In genomic region chr11:104946907-104947306, GRCh38 we compare ENCODE assay signal across 9 cellular contexts. TPM values are rescaled to one million over a fixed set of nuclear protein-coding genes. Genes with fewer than 3 reads are reported as not detected.
DNase-seq lines count a peak whose midpoint lies in the region; ATAC-seq and TF ChIP-seq lines count a peak whose summit lies in the region.
"Had no signal": no experiment of that assay in that cellular context is flagged by ENCODE, and none has a peak within 500 bp of the region (broad histone marks: within the 10 kb centered on the region; RNA-seq: fewer than 3 reads in every experiment).

No MANE protein-coding gene starts in this region.

- no CpG with 5 or more reads among the region's 2 CpGs for WGBS in H9 (ENCODE audit: extremely low coverage, insufficient read length, low lambda C conversion rate)
- WGBS in right cardiac atrium = 11% methylated on average over 2 of the region's 2 CpGs

- H3K27ac Mint-ChIP-seq in H9 = no peak overlapping the region

- no peak overlapping the region for H2BK120ac ChIP-seq in H9 (ENCODE audit: low read depth, low read length, poor library complexity, severe bottlenecking)

- H3K4me1 Mint-ChIP-seq in H9 = no peaks in the 10 kb centered on the region

- no peak overlapping the region for H3K4me2 ChIP-seq in H9 (ENCODE audit: insufficient read depth, insufficient read length, low read length)

- H2AFZ ChIP-seq in H9 (ENCODE audit: low read length) = no peak overlapping the region

- no peak overlapping the region for H3K4ac ChIP-seq in H9 (ENCODE audit: low read depth, low read length)

- DNase-seq in AG10803 (ENCODE audit: low read depth) = peak; percentile 59
- DNase-seq in GF-D8 (lab: John Stamatoyannopoulos, UW) = peak; percentile 69
- DNase-seq in H9 = no peak
- DNase-seq in Kasumi-1 (lab: John Stamatoyannopoulos, UW) = peak; percentile 71 to 73
- no peak for DNase-seq in right cardiac atrium
- no peak for DNase-seq in thoracic aorta (ENCODE audit: low spot score)
- no peak for DNase-seq in activated effector memory CD4-positive, alpha-beta T cell treated with anti-CD3 and anti-CD28 coated beads, Interleukin-2, amount 50 U/mL, for 16 hours

- H2BK20ac ChIP-seq in H9 (ENCODE audit: low read depth, low read length, poor library complexity, severe bottlenecking) = no peak overlapping the region

- H3K9me3 ChIP-seq in H9 (ENCODE audit: control insufficient read depth, low read depth, low read length) (no peaks in the 10 kb centered on the region), right cardiac atrium (ENCODE audit: control insufficient read depth, low read length) (no peaks in the 10 kb centered on the region), thoracic aorta (no peaks in the 10 kb centered on the region)

- no peak overlapping the region for H4K8ac ChIP-seq in H9 (replicated peaks; ENCODE audit: insufficient read length, low read depth, low read length)

- no peak overlapping the region for H3K56ac ChIP-seq in H9 (ENCODE audit: insufficient read length, low read depth, low read length)

- H3K9ac ChIP-seq in H9 (ENCODE audit: extremely low read depth, insufficient read length, low read length) = no peak overlapping the region

- no peak overlapping the region for H4K5ac ChIP-seq in H9 (ENCODE audit: insufficient read length, low read depth, low read length)

- no peaks in the 10 kb centered on the region for H3K27me3 ChIP-seq in H9 (ENCODE audit: insufficient read depth, low read length)
- no peaks in the 10 kb centered on the region for H3K27me3 ChIP-seq in right cardiac atrium (ENCODE audit: control insufficient read depth, insufficient read depth)
- H3K27me3 ChIP-seq in thoracic aorta (replicated peaks; ENCODE audit: insufficient read depth) = no peaks in the 10 kb centered on the region

- intact Hi-C loops in right cardiac atrium (cut with DNase I) = no loop called here

- no peaks in the 10 kb centered on the region; a peak in 1 of 5 replicates for H3K9me3 Mint-ChIP-seq in H9

- H3K27me3 Mint-ChIP-seq in H9 (ENCODE audit: low read depth) = no peaks in the 10 kb centered on the region

- no peaks in the 10 kb centered on the region for H3K79me1 ChIP-seq in H9 (ENCODE audit: insufficient read depth, low read depth, low read length, poor library complexity, severe bottlenecking)

- H3K4me3 ChIP-seq in AG10803 (ENCODE audit: low read length) (no peak overlapping the region), right cardiac atrium (ENCODE audit: low read length) (no peak overlapping the region), thoracic aorta (no peak overlapping the region)

- H3K4me1 ChIP-seq in H9 (ENCODE audit: insufficient read depth, low read length) = no peaks in the 10 kb centered on the region
- no peaks in the 10 kb centered on the region for H3K4me1 ChIP-seq in right cardiac atrium (ENCODE audit: control insufficient read depth, insufficient read depth, low read length)
- no peaks in the 10 kb centered on the region for H3K4me1 ChIP-seq in thoracic aorta (ENCODE audit: control insufficient read depth in 1 of 2, low read depth in 2 of 2)

- no peak overlapping the region for H2BK15ac ChIP-seq in H9 (ENCODE audit: low read depth, low read length)

- no peaks in the 10 kb centered on the region for H3K23me2 ChIP-seq in H9 (ENCODE audit: insufficient read length, low read depth, low read length, poor library complexity, severe bottlenecking)

- H3T11ph ChIP-seq in H9 (ENCODE audit: low read length) = no peak overlapping the region

- ATAC-seq in right cardiac atrium (peak; percentile 33 to 63), thoracic aorta (ENCODE audit: insufficient number of reproducible peaks, low FRiP score, low read depth) (no peak)

- no peak overlapping the region for H3K23ac ChIP-seq in H9 (ENCODE audit: insufficient read length, low read depth, low read length)

- H4K91ac ChIP-seq in H9 (ENCODE audit: insufficient read length, low read depth, low read length) = no peak overlapping the region

- H3K18ac ChIP-seq in H9 (ENCODE audit: insufficient read length, low read depth, low read length) = no peak overlapping the region

- peaks cover 25% of the 10 kb centered on the region for H3K36me3 ChIP-seq in thoracic aorta

- no peak overlapping the region for H2AK5ac ChIP-seq in H9 (ENCODE audit: insufficient read length, low read length)

- H4K20me1 ChIP-seq in H9 (ENCODE audit: control insufficient read depth, insufficient read depth, insufficient read length) = no peaks in the 10 kb centered on the region

- H2BK5ac ChIP-seq in H9 (ENCODE audit: insufficient read length, low read length) = no peak overlapping the region

- H3K4me3 Mint-ChIP-seq in H9 = no peak overlapping the region

- H3K36me3 Mint-ChIP-seq in H9 (ENCODE audit: insufficient read depth in 1 of 3, low read depth in 3 of 3) = no peaks in the 10 kb centered on the region

- H2BK12ac ChIP-seq in H9 (ENCODE audit: insufficient read length, low read depth, low read length) = no peak overlapping the region

- no peaks in the 10 kb centered on the region for H3K79me2 ChIP-seq in H9 (ENCODE audit: insufficient read depth, low read length)

- H3K27ac ChIP-seq in H9 (ENCODE audit: insufficient read length, low read depth, low read length) (no peak overlapping the region), VCaP (no peak overlapping the region), right cardiac atrium (ENCODE audit: low read length) (no peak overlapping the region), thoracic aorta (no peak overlapping the region)

- TF ChIP-seq CTCF in AG10803 (conservative IDR thresholded peaks at IDR 0.05; ENCODE audit: low read length) = peak; percentile 61
- peak; percentile 73 for TF ChIP-seq CTCF in H9 (conservative IDR thresholded peaks at IDR 0.05)
- TF ChIP-seq CTCF in VCaP (conservative IDR thresholded peaks at IDR 0.05) = peak; percentile 71
- TF ChIP-seq CTCF in thoracic aorta (IDR thresholded peaks at IDR 0.05) = peak; percentile 33

- no peak overlapping the region for H3K14ac ChIP-seq in H9 (ENCODE audit: insufficient read depth, low read length)

RNA-seq across cellular contexts. Expression of gene CASP4, which starts 21.5 kb away (rescaled TPM):
- total RNA-seq in H9 (2021) (not detected in 2 replicates), right cardiac atrium (10 to 100 TPM; 16.5 to 19.9 (median 18.5) TPM), thoracic aorta (100 to 1,000 TPM in 1 of 2 donors, 10 to 100 TPM in 1; 72.7 to 199 TPM)
- 18.1 TPM for polyA plus RNA-seq in right cardiac atrium

RNA-seq across cellular contexts. Expression of gene CASP12, which starts 48.6 kb away (rescaled TPM):
- total RNA-seq in H9 (2021) (not detected in 2 replicates), right cardiac atrium (under 1 TPM in 3 of 4 donors, not detected in 1; 0.25 to 0.45 (median 0.26) TPM), thoracic aorta (1 to 10 TPM; 4.7 to 7.8 TPM)
- 0.23 TPM for polyA plus RNA-seq in right cardiac atrium
- total RNA-seq: activated CD8-positive, alpha-beta memory T cell treated with anti-CD3 and anti-CD28 coated beads for 36 hours had no signal

Comparison
In these comparisons a context has a peak if more than half of its experiments do, and no peak if none do; other contexts are left out.
1. DNase-seq: peak in AG10803 (single experiment), GF-D8 (single experiment) and Kasumi-1 (2 of 2); none in H9 (single experiment), right cardiac atrium (0 of 3), thoracic aorta (single experiment) and activated effector memory CD4-positive, alpha-beta T cell treated with anti-CD3 and anti-CD28 coated beads, Interleukin-2, amount 50 U/mL, for 16 hours (single experiment).
2. RNA of gene CASP4, which starts 21.5 kb away (total RNA-seq): 72.7 to 199 TPM in thoracic aorta and 16.5 to 19.9 TPM in right cardiac atrium; not detected in H9; every median in the first group is over 10 times any median in the second.
3. Peak in every context shown above with its lines, with median percentiles within 50 percentile points of each other: CTCF ChIP-seq.